In genomic region chr19:38060346-38060745, GRCh38 we compare ENCODE assay signal across 19 cellular contexts.
DNase-seq lines count a peak whose midpoint lies in the region; ATAC-seq, FAIRE-seq and TF ChIP-seq lines count a peak whose summit lies in the region.
"Had no signal": no experiment of that assay in that cellular context is flagged by ENCODE, and none has a peak within 500 bp of the region (broad histone marks: within the 10 kb centered on the region; RNA-seq: fewer than 3 reads in every experiment).

No MANE protein-coding gene starts in this region.

- FAIRE-seq in GM12878 (lab: Jason Lieb, UNC) = no peak
- FAIRE-seq: H1 had no signal

- peak overlapping the region; percentile 68 for H3K27ac Mint-ChIP-seq in activated T-cell treated with anti-CD3 and anti-CD28 coated beads, Interleukin-2, amount 50 U/mL, for 24 hours
- H3K27ac Mint-ChIP-seq in stimulated activated naive B cell treated with anti-CD40 and anti-IgM and Interleukin-4, amounts not matched to agents 10 μg/mL and 1 μg/mL and 100 μg/mL, for 72 hours = no peak overlapping the region
- no peak overlapping the region for H3K27ac Mint-ChIP-seq in nephron progenitor cell
- H3K27ac Mint-ChIP-seq: activated CD4-positive, alpha-beta memory T cell treated with anti-CD3 and anti-CD28 coated beads, Interleukin-2, amount 10 ng/mL, durations not matched to agents 7 days and 5 days had no signal

- RAD21 ChIA-PET in GM12878 (lab: Charles Lee; ENCODE audit: unreplicated experiment) = interaction anchor here (0.5 to 3.4 kb wide), 10 partner anchors 20 to 158 kb away, joined by 3 to 16 read pairs (median 4); partner anchors contain the start of gene SIPA1L3

- 92% methylated on average over 7 of the region's 7 CpGs for WGBS in GM12878 (ENCODE audit: insufficient coverage, insufficient replicate concordance, low lambda C conversion rate, missing lambda C conversion rate)

- no peak overlapping the region for H3K4me2 ChIP-seq in GM12878 (ENCODE audit: control insufficient read depth, insufficient read depth)

- peak; percentile 66 for ATAC-seq in GM12878
- ATAC-seq in stimulated activated naive B cell treated with anti-CD40 and anti-IgM and Interleukin-4, amounts not matched to agents 10 μg/mL and 1 μg/mL and 100 μg/mL, for 72 hours (replicated peaks) = peak; percentile 37 to 47
- ATAC-seq: gastroesophageal sphincter had no signal

- H3K9me3 ChIP-seq in GM12878 (replicated peaks; ENCODE audit: control insufficient read depth, insufficient read depth, low read length) = no peaks in the 10 kb centered on the region
- H3K9me3 ChIP-seq: colonic mucosa, gastroesophageal sphincter had no signal

- CTCF ChIA-PET in GM12878 (lab: Yijun Ruan, JAX) = interaction anchor here (0.5 to 2.6 kb wide), 7 partner anchors 11 to 162 kb away, joined by 3 to 14 read pairs (median 4); no protein-coding TSS in a partner anchor

- peaks cover 23% of the 10 kb centered on the region for H3K4me1 Mint-ChIP-seq in activated T-cell treated with anti-CD3 and anti-CD28 coated beads, Interleukin-2, amount 50 U/mL, for 24 hours (ENCODE audit: low read depth)
- H3K4me1 Mint-ChIP-seq in stimulated activated naive B cell treated with anti-CD40 and anti-IgM and Interleukin-4, amounts not matched to agents 10 μg/mL and 1 μg/mL and 100 μg/mL, for 72 hours = peaks cover 33 to 59% of the 10 kb centered on the region in 2 donors
- H3K4me1 Mint-ChIP-seq in nephron progenitor cell = peaks cover 65% of the 10 kb centered on the region

- TF ChIP-seq CTCF in GM12878 (IDR thresholded peaks at IDR 0.05 in 2 of 3, conservative IDR thresholded peaks at IDR 0.05 in 1 of 3; ENCODE audit: control insufficient read depth in 2 of 3, extremely low read depth in 1 of 3, insufficient read depth in 1 of 3, low read depth in 3 of 3, low read length in 3 of 3) = no peak
- TF ChIP-seq CTCF in nephron progenitor cell (IDR thresholded peaks at IDR 0.05) = no peak

- no peak for DNase-seq in activated T-cell treated with anti-CD3 and anti-CD28 coated beads, Interleukin-2, amount 50 U/mL, for 24 hours
- DNase-seq in activated T-cell treated with anti-CD3 and anti-CD28 coated beads, Interleukin-2, amount 50 U/mL, for 1 hour = no peak
- DNase-seq in NCI-H2171 (lab: John Stamatoyannopoulos, UW) (peak; percentile 82), GM12878 (ENCODE audit: low read depth, low spot score) (no peak), nephron progenitor cell (no peak), midbrain (lab: John Stamatoyannopoulos, UW) (no peak), occipital lobe (lab: John Stamatoyannopoulos, UW) (no peak)
- no peak for DNase-seq in stimulated activated naive B cell treated with anti-CD40 and anti-IgM and Interleukin-4, amounts not matched to agents 10 μg/mL and 1 μg/mL and 100 μg/mL, for 72 hours
- DNase-seq: colonic mucosa; NCI-H1436; NCI-H345; stimulated activated CD4-positive, alpha-beta T cell treated with anti-CD3 and anti-CD28 coated beads, Interleukin-12 subunit alpha, Interleukin-12 subunit beta, amount 100 ng/mL, for 4 hours; T1000 had no signal

- TF ChIP-seq EP300 in GM12878 (IDR thresholded peaks at IDR 0.05; ENCODE audit: borderline replicate concordance in 1 of 2, control insufficient read depth in 1 of 2, low read depth in 2 of 2, low read length in 2 of 2) = no peak

- H3K9ac ChIP-seq in GM12878 (ENCODE audit: control insufficient read depth, insufficient read depth, low read length) = peak overlapping the region; percentile 13; the same call in 1 of the 2 replicates

- BruUV-seq in GM12878 (replicated peaks; lab: Mats Ljungman, UMichigan) = no TSS peak

- in situ Hi-C loops in GM12878 (cut with MboI) = no loop called here

- POLR2A ChIA-PET in GM12878 (lab: Charles Lee) = interaction anchor here (1.2 to 2.1 kb wide), 2 partner anchors 11 to 20 kb away, joined by 3 to 15 read pairs; no protein-coding TSS in a partner anchor

- H3K4me3 Mint-ChIP-seq in activated T-cell treated with anti-CD3 and anti-CD28 coated beads, Interleukin-2, amount 50 U/mL, for 24 hours = no peak overlapping the region
- no peak overlapping the region for H3K4me3 Mint-ChIP-seq in stimulated activated naive B cell treated with anti-CD40 and anti-IgM and Interleukin-4, amounts not matched to agents 10 μg/mL and 1 μg/mL and 100 μg/mL, for 72 hours
- no peak overlapping the region for H3K4me3 Mint-ChIP-seq in nephron progenitor cell
- H3K4me3 Mint-ChIP-seq: activated CD4-positive, alpha-beta memory T cell treated with anti-CD3 and anti-CD28 coated beads, Interleukin-2, amount 10 ng/mL, durations not matched to agents 7 days and 5 days; nephron had no signal

- peak overlapping the region; percentile 64 for H3K27ac ChIP-seq in GM12878 (ENCODE audit: control insufficient read depth, insufficient read depth)
- H3K27ac ChIP-seq: gastroesophageal sphincter had no signal

- peaks cover 29% of the 10 kb centered on the region for H3K4me1 ChIP-seq in GM12878 (ENCODE audit: control insufficient read depth, insufficient read depth, low read length)
- H3K4me1 ChIP-seq: colonic mucosa had no signal

- H3K9me3 Mint-ChIP-seq in activated T-cell treated with anti-CD3 and anti-CD28 coated beads, Interleukin-2, amount 50 U/mL, for 24 hours = no peaks in the 10 kb centered on the region
- H3K9me3 Mint-ChIP-seq in stimulated activated naive B cell treated with anti-CD40 and anti-IgM and Interleukin-4, amounts not matched to agents 10 μg/mL and 1 μg/mL and 100 μg/mL, for 72 hours = no peaks in the 10 kb centered on the region
- H3K9me3 Mint-ChIP-seq in nephron progenitor cell = no peaks in the 10 kb centered on the region
- H3K9me3 Mint-ChIP-seq: activated CD4-positive, alpha-beta memory T cell treated with anti-CD3 and anti-CD28 coated beads, Interleukin-2, amount 10 ng/mL, durations not matched to agents 7 days and 5 days; activated T-helper 2 cell treated with anti-CD3 and anti-CD28 coated beads, Interferon-gamma antibody, Interleukin-2, Interleukin-4, amounts not matched to agents 10 μg/mL and 5 μg/mL and 100 μg/mL, durations not matched to agents 14 hours and 24 hours and 36 hours; nephron; stimulated activated naive CD8-positive, alpha-beta T cell treated with anti-CD3 and anti-CD28 coated beads, Interleukin-15, amount 100 ng/mL, for 72 hours had no signal

- H4K20me1 ChIP-seq in GM12878 (ENCODE audit: control insufficient read depth, insufficient read depth) = no peaks in the 10 kb centered on the region

- TF ChIP-seq RAD21 in GM12878 (IDR thresholded peaks at IDR 0.05; ENCODE audit: insufficient read depth, low read depth, low read length) = no peak

- no peaks in the 10 kb centered on the region for H3K36me3 Mint-ChIP-seq in activated T-cell treated with anti-CD3 and anti-CD28 coated beads, Interleukin-2, amount 50 U/mL, for 24 hours (ENCODE audit: low read depth)
- peaks cover 27 to 28% of the 10 kb centered on the region in 2 donors for H3K36me3 Mint-ChIP-seq in stimulated activated naive B cell treated with anti-CD40 and anti-IgM and Interleukin-4, amounts not matched to agents 10 μg/mL and 1 μg/mL and 100 μg/mL, for 72 hours
- no peaks in the 10 kb centered on the region for H3K36me3 Mint-ChIP-seq in nephron progenitor cell (ENCODE audit: low read depth)

- H2AFZ ChIP-seq in GM12878 (ENCODE audit: control insufficient read depth, low read depth, low read length) = peak overlapping the region; percentile 4; the same call in 1 of the 2 replicates

- peaks cover 5 to 10% of the 10 kb centered on the region in 2 experiments; a peak in 3 of 4 replicates for H3K36me3 ChIP-seq in GM12878 (ENCODE audit: control insufficient read depth in 2 of 2, insufficient read depth in 2 of 2, low read length in 1 of 2)
- H3K36me3 ChIP-seq: colonic mucosa, gastroesophageal sphincter had no signal

- H3K4me3 ChIP-seq in GM12878 = no peak overlapping the region
- H3K4me3 ChIP-seq: colonic mucosa, gastroesophageal sphincter had no signal

- intact Hi-C loops in GM12878 (cut with micrococcal nuclease; ENCODE audit: unreplicated experiment) = no loop called here

- H3K79me2 ChIP-seq in GM12878 (ENCODE audit: control insufficient read depth, insufficient read depth, low read length) = peaks cover 15% of the 10 kb centered on the region

- no peaks in the 10 kb centered on the region for H3K27me3 ChIP-seq in GM12878 (replicated peaks in 1 of 2; ENCODE audit: control insufficient read depth in 2 of 2, insufficient read depth in 2 of 2, low read length in 1 of 2)
- H3K27me3 ChIP-seq: colonic mucosa, gastroesophageal sphincter had no signal

- H3K27me3 Mint-ChIP-seq in activated T-cell treated with anti-CD3 and anti-CD28 coated beads, Interleukin-2, amount 50 U/mL, for 24 hours = no peaks in the 10 kb centered on the region
- H3K27me3 Mint-ChIP-seq in stimulated activated naive B cell treated with anti-CD40 and anti-IgM and Interleukin-4, amounts not matched to agents 10 μg/mL and 1 μg/mL and 100 μg/mL, for 72 hours = no peaks in the 10 kb centered on the region
- peaks cover 4% of the 10 kb centered on the region for H3K27me3 Mint-ChIP-seq in nephron progenitor cell (ENCODE audit: low read depth, poor library complexity)
- H3K27me3 Mint-ChIP-seq: activated CD4-positive, alpha-beta memory T cell treated with anti-CD3 and anti-CD28 coated beads, Interleukin-2, amount 10 ng/mL, durations not matched to agents 7 days and 5 days; stimulated activated naive CD8-positive, alpha-beta T cell treated with anti-CD3 and anti-CD28 coated beads, Interleukin-15, amount 100 ng/mL, for 72 hours had no signal

- no peak for TF ChIP-seq POLR2A in GM12878 (IDR thresholded peaks at IDR 0.05; ENCODE audit: low read depth, low read length)

- SMC1A ChIA-PET in GM12878 (lab: Charles Lee; ENCODE audit: uncharacterized antibody, unreplicated experiment) = interaction anchor here (0.8 to 3.9 kb wide), 8 partner anchors 11 to 157 kb away, joined by 3 to 18 read pairs (median 4); partner anchors contain the start of genes SIPA1L3 and WDR87

TF ChIP-seq in GM12878, 131 proteins besides CTCF, POLR2A, EP300 and RAD21:
- TF ChIP-seq RUNX3 (IDR thresholded peaks at IDR 0.05; ENCODE audit: low read length) = 0 out of 2 replicates have a peak, but pooled peaks have one; percentile 32
- no peak for TF ChIP-seq SUZ12 (IDR thresholded peaks at IDR 0.05; ENCODE audit: unreplicated experiment)
